Comparison of ENCODE assay signal across 16 cellular contexts in the genomic region with DNA sequence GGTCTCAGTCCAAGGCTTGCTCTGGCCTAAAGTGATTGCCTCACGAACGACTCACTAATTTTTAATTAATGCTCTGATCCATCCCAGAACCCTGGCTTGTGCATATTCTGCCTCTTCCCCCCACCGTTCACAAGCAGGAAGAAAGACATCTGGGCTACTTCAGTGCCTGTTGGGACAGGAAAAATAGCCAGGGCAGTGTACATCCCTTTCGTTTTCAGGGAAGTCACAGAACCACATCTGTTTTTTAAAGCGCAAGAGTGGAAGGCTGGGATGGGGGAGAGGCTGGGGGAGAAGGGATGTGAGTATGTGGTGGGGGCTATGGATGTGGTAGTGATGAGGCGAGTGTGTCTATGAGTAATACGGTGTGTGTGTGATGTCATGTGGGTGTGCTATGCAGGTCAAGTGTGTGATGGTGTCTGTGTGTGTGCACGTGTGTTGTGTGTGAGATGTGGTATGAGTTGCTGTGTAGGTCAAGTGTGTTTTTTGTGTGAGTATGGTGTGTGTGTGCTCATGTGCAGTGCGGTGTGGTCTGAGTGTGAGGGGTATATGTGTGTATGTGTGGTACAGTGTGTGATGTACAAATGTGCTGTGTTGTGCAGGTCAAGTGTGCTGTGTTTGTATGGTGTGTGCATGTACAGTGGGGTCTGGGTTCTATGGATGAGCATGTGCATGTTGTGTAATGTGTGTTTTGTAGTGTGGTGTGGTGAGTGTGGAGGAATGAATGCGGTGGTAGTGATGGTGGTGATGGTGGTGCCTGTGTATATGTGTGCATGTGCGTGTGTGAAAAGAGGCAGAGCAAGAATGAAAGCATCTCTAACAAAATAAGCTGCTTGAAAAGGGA.
DNase-seq lines count a peak whose midpoint lies in the region; ATAC-seq and TF ChIP-seq lines count a peak whose summit lies in the region.
"Had no signal": no experiment of that assay in that cellular context is flagged by ENCODE, and none has a peak within 500 bp of the region (broad histone marks: within the 10 kb centered on the region; RNA-seq: fewer than 3 reads in every experiment).

No MANE protein-coding gene starts in this region.

- intact Hi-C loops in left ventricle myocardium inferior (cut with micrococcal nuclease) (no loop called here), right cardiac atrium (cut with DNase I) (no loop called here), vagina (cut with DNase I) (loop anchor here (10.0 kb wide), 1 partner anchor 234 kb away; no protein-coding TSS in a partner anchor)

- H3K36me3 ChIP-seq in left ventricle myocardium inferior: no peaks in the 10 kb centered on the region
- no peaks in the 10 kb centered on the region for H3K36me3 ChIP-seq in osteoblast (ENCODE audit: insufficient read depth, low read length)
- H3K36me3 ChIP-seq in vagina: no peaks in the 10 kb centered on the region

- H3K79me2 ChIP-seq in osteoblast (ENCODE audit: insufficient read depth, low read length): no peaks in the 10 kb centered on the region

- H4K20me1 ChIP-seq in osteoblast (ENCODE audit: insufficient read depth, low read length): no peaks in the 10 kb centered on the region

- WGBS in right cardiac atrium: 58% methylated on average over 11 of the region's 11 CpGs

- peaks cover 12% of the 10 kb centered on the region for H3K4me1 ChIP-seq in left ventricle myocardium inferior
- H3K4me1 ChIP-seq in right cardiac atrium (ENCODE audit: control insufficient read depth, insufficient read depth, low read length): no peaks in the 10 kb centered on the region
- H3K4me1 ChIP-seq in osteoblast (ENCODE audit: insufficient read depth, low read length): peaks cover 4% of the 10 kb centered on the region
- peaks cover 17% of the 10 kb centered on the region for H3K4me1 ChIP-seq in vagina

- TF ChIP-seq POLR2A in vagina (IDR thresholded peaks at IDR 0.05): no peak

- H3K27ac ChIP-seq in left ventricle myocardium inferior (replicated peaks): no peak overlapping the region
- no peak overlapping the region for H3K27ac ChIP-seq in right cardiac atrium (ENCODE audit: low read length)
- no peak overlapping the region for H3K27ac ChIP-seq in osteoblast (ENCODE audit: low read depth, low read length)
- peak overlapping the region; percentile 8 for H3K27ac ChIP-seq in vagina

- H2AFZ ChIP-seq in osteoblast (ENCODE audit: low read length): peak overlapping the region; percentile 83

- ATAC-seq in right cardiac atrium: no peak
- ATAC-seq in left lobe of liver: no peak
- ATAC-seq: CD8-positive, alpha-beta T cell; esophagus mucosa; left colon had no signal

- TF ChIP-seq CTCF in left ventricle myocardium inferior (IDR thresholded peaks at IDR 0.05; ENCODE audit: borderline replicate concordance): no peak
- no peak for TF ChIP-seq CTCF in fibroblast of pulmonary artery (IDR thresholded peaks at IDR 0.05; ENCODE audit: low read length, missing control alignments)
- TF ChIP-seq CTCF in osteoblast (IDR thresholded peaks at IDR 0.05; ENCODE audit: extremely low read depth, low read depth, low read length): no peak
- no peak for TF ChIP-seq CTCF in vagina (IDR thresholded peaks at IDR 0.05)

- H3K27me3 ChIP-seq in left ventricle myocardium inferior (ENCODE audit: low read depth) (peaks cover 19% of the 10 kb centered on the region), right cardiac atrium (ENCODE audit: control insufficient read depth, insufficient read depth) (no peaks in the 10 kb centered on the region), osteoblast (ENCODE audit: insufficient read depth, low read length) (peaks cover 11% of the 10 kb centered on the region), vagina (no peaks in the 10 kb centered on the region)
- H3K27me3 ChIP-seq: dorsolateral prefrontal cortex had no signal

- H3K4me3 ChIP-seq in left ventricle myocardium inferior (peak overlapping the region; percentile 38), right cardiac atrium (ENCODE audit: low read length) (no peak overlapping the region), fibroblast of pulmonary artery (replicated peaks; ENCODE audit: low read depth, low read length) (peak overlapping the region; percentile 31), osteoblast (ENCODE audit: insufficient read depth, low read length) (peak overlapping the region; percentile 66), vagina (peak overlapping the region; percentile 23 to 29)

- DNase-seq in left ventricle myocardium inferior: no peak
- no peak for DNase-seq in right cardiac atrium
- no peak for DNase-seq in fibroblast of pulmonary artery (ENCODE audit: low read depth)
- DNase-seq in osteoblast (ENCODE audit: insufficient read length, low spot score, missing footprints): no peak
- no peak for DNase-seq in vagina (ENCODE audit: extremely low spot score in 2 of 2)
- DNase-seq in left lobe of liver (ENCODE audit: low spot score): no peak
- no peak for DNase-seq in NCI-H526 treated with DMSO at 0.1 percent for 48 hours (lab: John Stamatoyannopoulos, UW)
- no peak for DNase-seq in DMS153 treated with DMSO at 0.1 percent for 48 hours (lab: John Stamatoyannopoulos, UW; ENCODE audit: unreplicated experiment)
- DNase-seq: activated gamma-delta T cell treated with Interleukin-2 at 50 U/mL for 16 hours; CD8-positive, alpha-beta T cell; left colon; NCI-H187 treated with DMSO at 0.1 percent for 48 hours; NCI-H510A; stimulated activated CD4-positive, alpha-beta T cell treated with anti-CD3 and anti-CD28 coated beads, Interleukin-4, amount 100 ng/mL, for 24 hours had no signal

- peak overlapping the region; percentile 78 for H3K4me2 ChIP-seq in osteoblast (ENCODE audit: insufficient read depth, low read length)

- H3K9me3 ChIP-seq in left ventricle myocardium inferior (replicated peaks) (no peaks in the 10 kb centered on the region), right cardiac atrium (ENCODE audit: control insufficient read depth, low read length) (no peaks in the 10 kb centered on the region), osteoblast (ENCODE audit: low read depth, low read length) (no peaks in the 10 kb centered on the region), vagina (no peaks in the 10 kb centered on the region)
